11 cellular contexts compared by ENCODE assay signal in genomic region chr4:2497931-2498330, GRCh38. TPM values are rescaled to one million over a fixed set of nuclear protein-coding genes. Genes with fewer than 3 reads are reported as not detected.
DNase-seq lines count a peak whose midpoint lies in the region; ATAC-seq, FAIRE-seq and TF ChIP-seq lines count a peak whose summit lies in the region.
"Had no signal": no experiment of that assay in that cellular context is flagged by ENCODE, and none has a peak within 500 bp of the region (broad histone marks: within the 10 kb centered on the region; RNA-seq: fewer than 3 reads in every experiment).

No MANE protein-coding gene starts in this region.

- CTCF ChIA-PET in GM12878 (lab: Yijun Ruan, JAX) = interaction anchor here (0.6 kb wide), 1 partner anchor 250 kb away, joined by 3 read pairs; no protein-coding TSS in a partner anchor

- TF ChIP-seq CTCF in GM13977 (IDR thresholded peaks at IDR 0.05; ENCODE audit: extremely low read depth, insufficient read depth, missing control alignments) = no peak
- TF ChIP-seq CTCF in GM12878 (IDR thresholded peaks at IDR 0.05 in 2 of 3, conservative IDR thresholded peaks at IDR 0.05 in 1 of 3; ENCODE audit: control insufficient read depth in 2 of 3, extremely low read depth in 1 of 3, insufficient read depth in 1 of 3, low read depth in 3 of 3, low read length in 3 of 3) = no peak

- H3K79me2 ChIP-seq in GM12878 (ENCODE audit: control insufficient read depth, insufficient read depth, low read length) = peaks cover 33% of the 10 kb centered on the region

- H3K4me2 ChIP-seq in GM12878 (ENCODE audit: control insufficient read depth, insufficient read depth) = peak overlapping the region; percentile 38; the same call in 1 of the 2 replicates

- peak; percentile 65 for DNase-seq in GM13977 (ENCODE audit: low spot score)
- DNase-seq in GM12878 (ENCODE audit: low read depth, low spot score) = peak; percentile 90
- DNase-seq in frontal cortex (ENCODE audit: low spot score in 2 of 2) = no peak
- no peak for DNase-seq in stimulated activated CD4-positive, alpha-beta T cell treated with anti-CD3 and anti-CD28 coated beads, Interleukin-15, amount 100 ng/mL, for 24 hours
- no peak for DNase-seq in NCI-H774 (lab: John Stamatoyannopoulos, UW)
- no peak for DNase-seq in SK-N-DZ (ENCODE audit: low spot score)
- DNase-seq: activated T-cell treated with anti-CD3 and anti-CD28 coated beads for 4 hours, endodermal cell had no signal

- no TSS peak for BruUV-seq in GM12878 (replicated peaks; lab: Mats Ljungman, UMichigan)

- intact Hi-C loops in GM12878 (cut with micrococcal nuclease; ENCODE audit: unreplicated experiment) = loop anchor here (2.0 kb wide), 1 partner anchor 13 kb away; no protein-coding TSS in a partner anchor

- WGBS in GM12878 (ENCODE audit: insufficient coverage, insufficient replicate concordance, low lambda C conversion rate, missing lambda C conversion rate) = 23% methylated on average over 9 of the region's 9 CpGs

- peaks cover 10% of the 10 kb centered on the region for H4K20me1 ChIP-seq in GM12878 (ENCODE audit: control insufficient read depth, insufficient read depth)

- no peak overlapping the region for H3K9ac ChIP-seq in GM12878 (ENCODE audit: control insufficient read depth, insufficient read depth, low read length)

- FAIRE-seq in GM12878 (lab: Jason Lieb, UNC) = peak; percentile 96
- no peak for FAIRE-seq in frontal cortex (lab: Jason Lieb, UNC)
- FAIRE-seq: D721Med had no signal

- H3K27me3 ChIP-seq in GM12878 (replicated peaks in 1 of 2; ENCODE audit: control insufficient read depth in 2 of 2, insufficient read depth in 2 of 2, low read length in 1 of 2) = no peaks in the 10 kb centered on the region

- H3K4me3 ChIP-seq in GM12878 = no peak overlapping the region; the same call in 1 of the 2 replicates

- H3K36me3 ChIP-seq in GM12878 (ENCODE audit: control insufficient read depth in 2 of 2, insufficient read depth in 2 of 2, low read length in 1 of 2) = peaks cover 35 to 58% of the 10 kb centered on the region in 2 experiments

- TF ChIP-seq EP300 in GM12878 (IDR thresholded peaks at IDR 0.05; ENCODE audit: borderline replicate concordance in 1 of 2, control insufficient read depth in 1 of 2, low read depth in 2 of 2, low read length in 2 of 2) = no peak

- peak overlapping the region; percentile 56 for H3K27ac ChIP-seq in GM12878 (ENCODE audit: control insufficient read depth, insufficient read depth)

- no peak for TF ChIP-seq POLR2A in GM12878 (IDR thresholded peaks at IDR 0.05; ENCODE audit: low read depth, low read length)

- RAD21 ChIA-PET in GM12878 (lab: Charles Lee; ENCODE audit: unreplicated experiment) = interaction anchor here (3.8 kb wide), 1 partner anchor 13 kb away, joined by 51 read pairs; no protein-coding TSS in a partner anchor

- H2AFZ ChIP-seq in GM12878 (ENCODE audit: control insufficient read depth, low read depth, low read length) = no peak overlapping the region

- in situ Hi-C loops in GM13977 (cut with MboI; ENCODE audit: low pct_unique_long_range_greater_than_20kb, low sequenced_read_pairs, unreplicated experiment) (no loop called here), GM12878 (cut with MboI) (no loop called here)

- POLR2A ChIA-PET in GM12878 (lab: Charles Lee) = interaction anchor here (1.0 to 1.6 kb wide), 3 partner anchors 10 to 29 kb away, joined by 3 to 9 read pairs (median 7); partner anchors contain the start of gene RNF4

- no peak for TF ChIP-seq RAD21 in GM12878 (IDR thresholded peaks at IDR 0.05; ENCODE audit: insufficient read depth, low read depth, low read length)

- no peaks in the 10 kb centered on the region; the same call in 2 of the 3 replicates for H3K9me3 ChIP-seq in GM12878 (replicated peaks; ENCODE audit: control insufficient read depth, insufficient read depth, low read length)

- ATAC-seq in GM19467 (IDR thresholded peaks at IDR 0.05; ENCODE audit: unreplicated experiment) = peak; percentile 81
- peak; percentile 93 for ATAC-seq in HG03103 (IDR thresholded peaks at IDR 0.05; ENCODE audit: low read depth, unreplicated experiment)
- peak; percentile 98 for ATAC-seq in GM12878

- H3K4me1 ChIP-seq in GM12878 (ENCODE audit: control insufficient read depth, insufficient read depth, low read length) = peaks cover 30% of the 10 kb centered on the region

- SMC1A ChIA-PET in GM12878 (lab: Charles Lee; ENCODE audit: uncharacterized antibody, unreplicated experiment) = interaction anchor here (1.0 to 1.4 kb wide), 3 partner anchors 15 to 32 kb away, joined by 3 to 4 read pairs (median 3); no protein-coding TSS in a partner anchor

TF ChIP-seq in GM12878, 131 proteins besides CTCF, POLR2A, EP300 and RAD21 (continues in another document):
- peak; percentile 54; the same call in 1 of the 2 replicates for TF ChIP-seq CREM (IDR thresholded peaks at IDR 0.05; ENCODE audit: low read depth)
- TF ChIP-seq, protein P1, sequence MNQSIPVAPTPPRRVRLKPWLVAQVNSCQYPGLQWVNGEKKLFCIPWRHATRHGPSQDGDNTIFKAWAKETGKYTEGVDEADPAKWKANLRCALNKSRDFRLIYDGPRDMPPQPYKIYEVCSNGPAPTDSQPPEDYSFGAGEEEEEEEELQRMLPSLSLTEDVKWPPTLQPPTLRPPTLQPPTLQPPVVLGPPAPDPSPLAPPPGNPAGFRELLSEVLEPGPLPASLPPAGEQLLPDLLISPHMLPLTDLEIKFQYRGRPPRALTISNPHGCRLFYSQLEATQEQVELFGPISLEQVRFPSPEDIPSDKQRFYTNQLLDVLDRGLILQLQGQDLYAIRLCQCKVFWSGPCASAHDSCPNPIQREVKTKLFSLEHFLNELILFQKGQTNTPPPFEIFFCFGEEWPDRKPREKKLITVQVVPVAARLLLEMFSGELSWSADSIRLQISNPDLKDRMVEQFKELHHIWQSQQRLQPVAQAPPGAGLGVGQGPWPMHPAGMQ (IDR thresholded peaks at IDR 0.05; ENCODE audit: borderline replicate concordance) = no peak
- no peak for TF ChIP-seq BMI1 (IDR thresholded peaks at IDR 0.05; ENCODE audit: borderline replicate concordance)
- TF ChIP-seq MXI1 (IDR thresholded peaks at IDR 0.05; ENCODE audit: low read depth, low read length) = no peak
- no peak for TF ChIP-seq SMARCA5 (IDR thresholded peaks at IDR 0.05)
- no peak for TF ChIP-seq YBX1 (IDR thresholded peaks at IDR 0.05)
- no peak for TF ChIP-seq CHD2 (IDR thresholded peaks at IDR 0.05; ENCODE audit: borderline replicate concordance, low read depth, low read length)
- no peak for TF ChIP-seq BCL11A (IDR thresholded peaks at IDR 0.05; ENCODE audit: low read depth, low read length)
- TF ChIP-seq RBBP5 (conservative IDR thresholded peaks at IDR 0.05) = no peak
- no peak for TF ChIP-seq EZH2 (IDR thresholded peaks at IDR 0.05; ENCODE audit: borderline replicate concordance, control insufficient read depth, low read depth, low read length)
- TF ChIP-seq CREB1 (IDR thresholded peaks at IDR 0.05; ENCODE audit: low read depth) = peak; percentile 68
- 0 out of 2 replicates have a peak, but pooled peaks have one; percentile 46 for TF ChIP-seq TBL1XR1 (IDR thresholded peaks at IDR 0.05; ENCODE audit: low read depth, low read length)

RNA-seq across cellular contexts. Expression of gene RNF4, which starts 29.0 kb away (rescaled TPM):
- 173 and 195 TPM in 2 replicates for total RNA-seq in GM12878 (2013; cell fraction: nucleolus; rRNA removed)
- total RNA-seq in GM12878 (2014; rRNA removed) (64.3 and 66.3 TPM in 2 replicates), GM12878 (2014; rRNA removed; fragmentation: Illumina TruSeq; extraction: Trizol) (65.0 and 68.2 TPM in 2 replicates), GM12878 (2021) (81.2 and 82.0 TPM in 2 replicates), frontal cortex (28.1 TPM)
- 41.0 TPM for polyA plus RNA-seq in GM12878 (2011; ENCODE audit: low read depth)
- polyA plus RNA-seq in GM12878 (2011; rRNA removed) (108 and 145 TPM in 2 replicates), GM12878 (2014; fragmentation: Illumina TruSeq; extraction: Trizol) (85.4 and 87.7 TPM in 2 replicates), GM12878 (2014; fragmentation: Nextera tagmentation; extraction: Ambion mirVana) (10 to 100 TPM; 34.9 to 53.2 TPM), GM12878 (2014; rRNA removed) (69.8 and 70.9 TPM in 2 replicates), GM12878 (2016; fragmentation: Nextera tagmentation; extraction: Ambion mirVana) (10 to 100 TPM; 81.4 to 87.5 TPM)
- polyA plus RNA-seq in GM12878 (2011; cell fraction: cytosol; rRNA removed) = 114 and 133 TPM in 2 replicates
- polyA plus RNA-seq in GM12878 (2011; cell fraction: nucleus; rRNA removed) = 80.2 and 87.1 TPM in 2 replicates
- polyA plus RNA-seq in GM12878 (2012) = 58.2 and 59.6 TPM in 2 replicates
- 120 and 122 TPM in 2 replicates for polyA minus RNA-seq in GM12878 (2011; rRNA and poly(A)+ RNA removed)
- polyA minus RNA-seq in GM12878 (2011; cell fraction: cytosol; rRNA and poly(A)+ RNA removed) = 52.4 and 63.9 TPM in 2 replicates
- 64.7 and 74.7 TPM in 2 replicates for polyA minus RNA-seq in GM12878 (2011; cell fraction: nucleus; rRNA and poly(A)+ RNA removed)
- 40.6 and 63.2 TPM in 2 replicates for polyA plus RNA-seq in SK-N-DZ (2014; cell fraction: cytosol; rRNA removed)
- polyA plus RNA-seq in SK-N-DZ (2014; cell fraction: nucleus; rRNA removed) = 31.6 and 34.1 TPM in 2 replicates

RNA-seq across cellular contexts. Expression of gene FAM193A, which starts 38.5 kb away (rescaled TPM):
- 80.1 and 89.1 TPM in 2 replicates for total RNA-seq in GM12878 (2013; cell fraction: nucleolus; rRNA removed)
- total RNA-seq in GM12878 (2014; rRNA removed) (9.3 and 9.8 TPM in 2 replicates), GM12878 (2014; rRNA removed; fragmentation: Illumina TruSeq; extraction: Trizol) (8.6 and 8.9 TPM in 2 replicates), GM12878 (2021) (22.2 and 23.3 TPM in 2 replicates), frontal cortex (17.1 TPM)
- 8.2 TPM for polyA plus RNA-seq in GM12878 (2011; ENCODE audit: low read depth)
- polyA plus RNA-seq in GM12878 (2011; rRNA removed) (3.7 and 5.1 TPM in 2 replicates), GM12878 (2014; fragmentation: Illumina TruSeq; extraction: Trizol) (8.5 and 12.4 TPM in 2 replicates), GM12878 (2014; fragmentation: Nextera tagmentation; extraction: Ambion mirVana) (under 1 TPM; 0.52 to 0.91 TPM), GM12878 (2014; rRNA removed) (8.6 and 10.3 TPM in 2 replicates), GM12878 (2016; fragmentation: Nextera tagmentation; extraction: Ambion mirVana) (1 to 10 TPM; 5.3 to 6.1 TPM)
- polyA plus RNA-seq in GM12878 (2011; cell fraction: cytosol; rRNA removed) = 7.5 and 9.4 TPM in 2 replicates
- 15.9 and 22.4 TPM in 2 replicates for polyA plus RNA-seq in GM12878 (2011; cell fraction: nucleus; rRNA removed)
- polyA plus RNA-seq in GM12878 (2012) = 13.2 and 14.7 TPM in 2 replicates
- 15.6 and 20.9 TPM in 2 replicates for polyA minus RNA-seq in GM12878 (2011; rRNA and poly(A)+ RNA removed)
- polyA minus RNA-seq in GM12878 (2011; cell fraction: cytosol; rRNA and poly(A)+ RNA removed) = 11.9 and 12.1 TPM in 2 replicates
- polyA minus RNA-seq in GM12878 (2011; cell fraction: nucleus; rRNA and poly(A)+ RNA removed) = 16.8 and 30.8 TPM in 2 replicates
- 9.6 and 11.0 TPM in 2 replicates for polyA plus RNA-seq in SK-N-DZ (2014; cell fraction: cytosol; rRNA removed)
- polyA plus RNA-seq in SK-N-DZ (2014; cell fraction: nucleus; rRNA removed) = 9.7 and 16.6 TPM in 2 replicates

Comparison
In these comparisons a context has a peak if more than half of its experiments do, and no peak if none do; other contexts are left out.
1. DNase-seq: peak in GM13977 (single experiment) and GM12878 (single experiment); none in frontal cortex (0 of 2), stimulated activated CD4-positive, alpha-beta T cell treated with anti-CD3 and anti-CD28 coated beads, Interleukin-15, amount 100 ng/mL, for 24 hours (single experiment), NCI-H774 (single experiment) and SK-N-DZ (single experiment).
2. Peak in every context shown above with its lines, with median percentiles within 50 percentile points of each other: ATAC-seq.